Comparison of ENCODE assay signal across 8 cellular contexts in the genomic region with DNA sequence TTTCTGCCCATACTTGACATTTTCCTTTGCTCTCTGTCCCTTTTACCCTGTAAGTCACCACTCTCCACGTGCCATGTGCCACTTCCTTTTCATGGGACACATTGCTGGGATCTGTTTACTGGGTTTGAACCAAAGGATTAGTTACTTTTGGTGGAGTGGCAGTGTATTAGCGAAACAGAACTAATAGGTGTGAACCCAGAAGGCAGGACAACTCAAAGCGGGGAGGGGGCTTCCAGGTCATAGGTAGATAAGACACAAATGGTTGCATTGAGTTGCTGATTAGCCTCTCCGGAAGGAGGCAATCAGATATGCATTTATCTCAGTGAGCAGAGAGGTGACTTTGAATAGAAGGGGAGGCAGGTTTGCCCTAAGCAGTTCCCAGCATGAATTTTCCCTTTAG. TPM values are rescaled to one million over a fixed set of nuclear protein-coding genes. Genes with fewer than 3 reads are reported as not detected.
DNase-seq lines count a peak whose midpoint lies in the region; ATAC-seq, FAIRE-seq and TF ChIP-seq lines count a peak whose summit lies in the region.

No MANE protein-coding gene starts in this region.

- WGBS in thymus = 72% methylated on average over 4 of the region's 4 CpGs

- no peak for DNase-seq in activated CD4-positive, alpha-beta T cell treated with anti-CD3 and anti-CD28 coated beads, Interleukin-2, amount 10 ng/mL, durations not matched to agents 7 days and 5 days
- no peak for DNase-seq in activated CD4-positive, alpha-beta T cell treated with anti-CD3 and anti-CD28 coated beads for 1 hour
- DNase-seq in kidney = no peak
- DNase-seq in NCI-H1417 treated with DMSO at 0.1 percent for 48 hours (lab: John Stamatoyannopoulos, UW) = no peak
- DNase-seq in NCI-H2227 (lab: John Stamatoyannopoulos, UW; ENCODE audit: unreplicated experiment) = no peak

- intact Hi-C loops in kidney (cut with DNase I) = no loop called here

- no peak for TF ChIP-seq CTCF in kidney (IDR thresholded peaks at IDR 0.05; ENCODE audit: borderline replicate concordance, extremely low read depth, insufficient read depth)

- peak overlapping the region; percentile 94 for H3K27ac Mint-ChIP-seq in activated CD4-positive, alpha-beta T cell treated with anti-CD3 and anti-CD28 coated beads, Interleukin-2, amount 10 ng/mL, durations not matched to agents 7 days and 5 days
- H3K27ac Mint-ChIP-seq in activated naive CD8-positive, alpha-beta T cell = peak overlapping the region; percentile 97

- H3K27me3 Mint-ChIP-seq in activated CD4-positive, alpha-beta T cell treated with anti-CD3 and anti-CD28 coated beads, Interleukin-2, amount 10 ng/mL, durations not matched to agents 7 days and 5 days = peaks cover 12% of the 10 kb centered on the region
- H3K27me3 Mint-ChIP-seq in activated naive CD8-positive, alpha-beta T cell = no peaks in the 10 kb centered on the region

- H3K9me3 Mint-ChIP-seq in activated CD4-positive, alpha-beta T cell treated with anti-CD3 and anti-CD28 coated beads, Interleukin-2, amount 10 ng/mL, durations not matched to agents 7 days and 5 days = no peaks in the 10 kb centered on the region
- H3K9me3 Mint-ChIP-seq in activated naive CD8-positive, alpha-beta T cell (ENCODE audit: low read depth) = no peaks in the 10 kb centered on the region

- H3K36me3 ChIP-seq in kidney (ENCODE audit: control insufficient read depth in 1 of 2, insufficient read depth in 2 of 2, low read length in 2 of 2) = no peaks in the 10 kb centered on the region
- H3K36me3 ChIP-seq in thymus (ENCODE audit: control insufficient read depth, insufficient read depth) = no peaks in the 10 kb centered on the region

- H3K9me3 ChIP-seq in kidney (ENCODE audit: control insufficient read depth in 1 of 2, low read length in 2 of 2) (no peaks in the 10 kb centered on the region), thymus (ENCODE audit: control insufficient read depth) (no peaks in the 10 kb centered on the region)

- no peaks in the 10 kb centered on the region for H3K27me3 ChIP-seq in thymus (ENCODE audit: control insufficient read depth, insufficient read depth)

- peak overlapping the region; percentile 57 to 60 for H3K9ac ChIP-seq in kidney (ENCODE audit: low read length in 2 of 2)

- H3K4me3 Mint-ChIP-seq in activated CD4-positive, alpha-beta T cell treated with anti-CD3 and anti-CD28 coated beads, Interleukin-2, amount 10 ng/mL, durations not matched to agents 7 days and 5 days = peak overlapping the region; percentile 91
- peak overlapping the region; percentile 97 for H3K4me3 Mint-ChIP-seq in activated naive CD8-positive, alpha-beta T cell

- H3K4me1 Mint-ChIP-seq in activated CD4-positive, alpha-beta T cell treated with anti-CD3 and anti-CD28 coated beads, Interleukin-2, amount 10 ng/mL, durations not matched to agents 7 days and 5 days = peaks cover 34% of the 10 kb centered on the region
- peaks cover 34% of the 10 kb centered on the region for H3K4me1 Mint-ChIP-seq in activated naive CD8-positive, alpha-beta T cell (ENCODE audit: low read depth)

- H3K27ac ChIP-seq in kidney (ENCODE audit: low read depth in 2 of 2, low read length in 2 of 2) (no peak overlapping the region), thymus (ENCODE audit: low read depth) (no peak overlapping the region)

- CTCF ChIA-PET in activated CD4-positive, alpha-beta T cell treated with anti-CD3 and anti-CD28 coated beads, Interleukin-2, amount 10 ng/mL, durations not matched to agents 7 days and 5 days (lab: Charles Lee) = no interaction called here

- no peak for ATAC-seq in HG03439 (IDR thresholded peaks at IDR 0.05; ENCODE audit: unreplicated experiment)

- H3K4me3 ChIP-seq in kidney (ENCODE audit: low read length in 2 of 2) (peak overlapping the region; percentile 75 to 89), thymus (ENCODE audit: low read length) (peak overlapping the region; percentile 76)

- no peak for FAIRE-seq in kidney (lab: Jason Lieb, UNC)

- POLR2A ChIA-PET in activated CD4-positive, alpha-beta T cell treated with anti-CD3 and anti-CD28 coated beads, Interleukin-2, amount 10 ng/mL, durations not matched to agents 7 days and 5 days (lab: Charles Lee) = no interaction called here

- peaks cover 15% of the 10 kb centered on the region for H3K36me3 Mint-ChIP-seq in activated CD4-positive, alpha-beta T cell treated with anti-CD3 and anti-CD28 coated beads, Interleukin-2, amount 10 ng/mL, durations not matched to agents 7 days and 5 days (ENCODE audit: low read depth)
- H3K36me3 Mint-ChIP-seq in activated naive CD8-positive, alpha-beta T cell = peaks cover 9% of the 10 kb centered on the region

- H3K4me1 ChIP-seq in kidney (ENCODE audit: control insufficient read depth in 1 of 2, insufficient read depth in 1 of 2, low read depth in 1 of 2, low read length in 2 of 2) (peaks cover 0 to 12% of the 10 kb centered on the region in 2 donors), thymus (ENCODE audit: control insufficient read depth, insufficient read depth, low read length) (peaks cover 9% of the 10 kb centered on the region)

RNA-seq across cellular contexts. Expression of a gene that starts 0.9 kb away (rescaled TPM):
- total RNA-seq in activated CD4-positive, alpha-beta T cell treated with anti-CD3 and anti-CD28 coated beads, Interleukin-2, amount 10 ng/mL, durations not matched to agents 7 days and 5 days = 10 to 100 TPM; 11.2 to 13.7 TPM
- total RNA-seq in kidney = 9.8 TPM
- 4.5 TPM for polyA plus RNA-seq in kidney (ENCODE audit: insufficient read depth, low read depth, low replicate concordance)
- 10.7 TPM for polyA plus RNA-seq in thymus

RNA-seq across cellular contexts. Expression of a gene that starts 12.0 kb away (rescaled TPM):
- not detected for total RNA-seq in activated CD4-positive, alpha-beta T cell treated with anti-CD3 and anti-CD28 coated beads, Interleukin-2, amount 10 ng/mL, durations not matched to agents 7 days and 5 days
- total RNA-seq in kidney = not detected
- polyA plus RNA-seq in kidney (ENCODE audit: insufficient read depth, low read depth, low replicate concordance) = not detected
- not detected for polyA plus RNA-seq in thymus
